In the genomic region with DNA sequence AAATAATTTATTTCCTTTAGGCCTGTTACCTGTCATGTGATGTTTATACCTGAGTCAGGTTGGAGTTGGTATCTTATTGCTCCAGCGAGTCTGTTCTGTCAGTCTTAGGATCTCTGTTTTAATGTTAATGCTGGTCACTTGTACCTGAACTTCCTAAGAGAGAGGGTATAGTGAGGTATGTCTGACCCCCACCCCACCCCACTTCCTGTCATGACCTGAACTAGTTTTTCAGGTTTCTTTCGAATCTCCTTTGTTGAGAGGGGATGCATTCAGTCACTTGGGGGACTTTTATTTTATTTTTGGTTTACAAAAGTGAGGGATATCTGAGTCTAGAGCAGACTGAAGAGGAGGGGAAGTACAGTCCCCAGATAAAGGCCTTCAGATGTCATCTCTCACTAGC, we compare ENCODE assay signal across 1 cellular context.
TF ChIP-seq lines count a peak whose summit lies in the region.

No MANE protein-coding gene starts in this region.

TF ChIP-seq in GM23338, 12 proteins besides CTCF, POLR2A, EP300 and RAD21 (continued from another document):
- TF ChIP-seq, protein P1, sequence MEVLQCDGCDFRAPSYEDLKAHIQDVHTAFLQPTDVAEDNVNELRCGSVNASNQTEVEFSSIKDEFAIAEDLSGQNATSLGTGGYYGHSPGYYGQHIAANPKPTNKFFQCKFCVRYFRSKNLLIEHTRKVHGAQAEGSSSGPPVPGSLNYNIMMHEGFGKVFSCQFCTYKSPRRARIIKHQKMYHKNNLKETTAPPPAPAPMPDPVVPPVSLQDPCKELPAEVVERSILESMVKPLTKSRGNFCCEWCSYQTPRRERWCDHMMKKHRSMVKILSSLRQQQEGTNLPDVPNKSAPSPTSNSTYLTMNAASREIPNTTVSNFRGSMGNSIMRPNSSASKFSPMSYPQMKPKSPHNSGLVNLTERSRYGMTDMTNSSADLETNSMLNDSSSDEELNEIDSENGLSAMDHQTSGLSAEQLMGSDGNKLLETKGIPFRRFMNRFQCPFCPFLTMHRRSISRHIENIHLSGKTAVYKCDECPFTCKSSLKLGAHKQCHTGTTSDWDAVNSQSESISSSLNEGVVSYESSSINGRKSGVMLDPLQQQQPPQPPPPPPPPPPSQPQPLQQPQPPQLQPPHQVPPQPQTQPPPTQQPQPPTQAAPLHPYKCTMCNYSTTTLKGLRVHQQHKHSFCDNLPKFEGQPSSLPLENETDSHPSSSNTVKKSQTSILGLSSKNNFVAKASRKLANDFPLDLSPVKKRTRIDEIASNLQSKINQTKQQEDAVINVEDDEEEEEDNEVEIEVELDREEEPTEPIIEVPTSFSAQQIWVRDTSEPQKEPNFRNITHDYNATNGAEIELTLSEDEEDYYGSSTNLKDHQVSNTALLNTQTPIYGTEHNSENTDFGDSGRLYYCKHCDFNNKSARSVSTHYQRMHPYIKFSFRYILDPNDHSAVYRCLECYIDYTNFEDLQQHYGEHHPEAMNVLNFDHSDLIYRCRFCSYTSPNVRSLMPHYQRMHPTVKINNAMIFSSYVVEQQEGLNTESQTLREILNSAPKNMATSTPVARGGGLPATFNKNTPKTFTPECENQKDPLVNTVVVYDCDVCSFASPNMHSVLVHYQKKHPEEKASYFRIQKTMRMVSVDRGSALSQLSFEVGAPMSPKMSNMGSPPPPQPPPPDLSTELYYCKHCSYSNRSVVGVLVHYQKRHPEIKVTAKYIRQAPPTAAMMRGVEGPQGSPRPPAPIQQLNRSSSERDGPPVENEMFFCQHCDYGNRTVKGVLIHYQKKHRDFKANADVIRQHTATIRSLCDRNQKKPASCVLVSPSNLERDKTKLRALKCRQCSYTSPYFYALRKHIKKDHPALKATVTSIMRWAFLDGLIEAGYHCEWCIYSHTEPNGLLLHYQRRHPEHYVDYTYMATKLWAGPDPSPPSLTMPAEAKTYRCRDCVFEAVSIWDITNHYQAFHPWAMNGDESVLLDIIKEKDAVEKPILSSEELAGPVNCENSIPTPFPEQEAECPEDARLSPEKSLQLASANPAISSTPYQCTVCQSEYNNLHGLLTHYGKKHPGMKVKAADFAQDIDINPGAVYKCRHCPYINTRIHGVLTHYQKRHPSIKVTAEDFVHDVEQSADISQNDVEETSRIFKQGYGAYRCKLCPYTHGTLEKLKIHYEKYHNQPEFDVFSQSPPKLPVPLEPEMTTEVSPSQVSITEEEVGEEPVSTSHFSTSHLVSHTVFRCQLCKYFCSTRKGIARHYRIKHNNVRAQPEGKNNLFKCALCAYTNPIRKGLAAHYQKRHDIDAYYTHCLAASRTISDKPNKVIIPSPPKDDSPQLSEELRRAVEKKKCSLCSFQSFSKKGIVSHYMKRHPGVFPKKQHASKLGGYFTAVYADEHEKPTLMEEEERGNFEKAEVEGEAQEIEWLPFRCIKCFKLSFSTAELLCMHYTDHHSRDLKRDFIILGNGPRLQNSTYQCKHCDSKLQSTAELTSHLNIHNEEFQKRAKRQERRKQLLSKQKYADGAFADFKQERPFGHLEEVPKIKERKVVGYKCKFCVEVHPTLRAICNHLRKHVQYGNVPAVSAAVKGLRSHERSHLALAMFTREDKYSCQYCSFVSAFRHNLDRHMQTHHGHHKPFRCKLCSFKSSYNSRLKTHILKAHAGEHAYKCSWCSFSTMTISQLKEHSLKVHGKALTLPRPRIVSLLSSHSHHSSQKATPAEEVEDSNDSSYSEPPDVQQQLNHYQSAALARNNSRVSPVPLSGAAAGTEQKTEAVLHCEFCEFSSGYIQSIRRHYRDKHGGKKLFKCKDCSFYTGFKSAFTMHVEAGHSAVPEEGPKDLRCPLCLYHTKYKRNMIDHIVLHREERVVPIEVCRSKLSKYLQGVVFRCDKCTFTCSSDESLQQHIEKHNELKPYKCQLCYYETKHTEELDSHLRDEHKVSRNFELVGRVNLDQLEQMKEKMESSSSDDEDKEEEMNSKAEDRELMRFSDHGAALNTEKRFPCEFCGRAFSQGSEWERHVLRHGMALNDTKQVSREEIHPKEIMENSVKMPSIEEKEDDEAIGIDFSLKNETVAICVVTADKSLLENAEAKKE (CRISPR knock-in tag; IDR thresholded peaks at IDR 0.05), result 0 out of 2 replicates have a peak, but pooled peaks have one; percentile 62
- TF ChIP-seq NANOG (IDR thresholded peaks at IDR 0.05; ENCODE audit: borderline replicate concordance), result no peak
